ENCODE assay signal across 1 cellular context in genomic region chr19:45098521-45099464, GRCh38.
A peak's percentile ranks its signal among the peaks of the same experiment; 100 is the strongest.
TF ChIP-seq lines count a peak whose summit lies in the region.

No MANE protein-coding gene starts in this region.

TF ChIP-seq in HepG2, 621 proteins besides CTCF, POLR2A, EP300 and RAD21 (continued from another document and continues in another):
- no peak for TF ChIP-seq REST (IDR thresholded peaks at IDR 0.05; ENCODE audit: borderline replicate concordance in 1 of 2, low read depth in 1 of 2, low read length in 2 of 2)
- TF ChIP-seq SPEN (CRISPR knock-in tag; IDR thresholded peaks at IDR 0.05; ENCODE audit: low read depth): peak; percentile 13; the same call in 1 of the 2 replicates
- TF ChIP-seq SYNCRIP (IDR thresholded peaks at IDR 0.05; ENCODE audit: insufficient read depth, low read depth, low read length): no peak
- TF ChIP-seq MNT (IDR thresholded peaks at IDR 0.05): no peak
- TF ChIP-seq STAT5B (CRISPR knock-in tag; IDR thresholded peaks at IDR 0.05): no peak
- no peak for TF ChIP-seq KDM5A (IDR thresholded peaks at IDR 0.05; ENCODE audit: borderline replicate concordance, low read length)
- TF ChIP-seq SAFB2 (CRISPR knock-in tag; IDR thresholded peaks at IDR 0.05; ENCODE audit: borderline replicate concordance, low read depth): no peak
- TF ChIP-seq ZZZ3 (CRISPR knock-in tag; IDR thresholded peaks at IDR 0.05; ENCODE audit: borderline replicate concordance): no peak
- no peak for TF ChIP-seq ZNF670 (CRISPR knock-in tag; IDR thresholded peaks at IDR 0.05; ENCODE audit: borderline replicate concordance)
- TF ChIP-seq MTF1 (CRISPR knock-in tag; IDR thresholded peaks at IDR 0.05): no peak
- no peak for TF ChIP-seq FLYWCH1 (CRISPR knock-in tag; IDR thresholded peaks at IDR 0.05)
- no peak for TF ChIP-seq THAP9 (CRISPR knock-in tag; IDR thresholded peaks at IDR 0.05; ENCODE audit: borderline replicate concordance)
- no peak for TF ChIP-seq ZNF605 (CRISPR knock-in tag; IDR thresholded peaks at IDR 0.05)
- no peak for TF ChIP-seq ZNF713 (CRISPR knock-in tag; IDR thresholded peaks at IDR 0.05)
- 0 out of 2 replicates have a peak, but pooled peaks have one; percentile 34 for TF ChIP-seq JUN (CRISPR knock-in tag; IDR thresholded peaks at IDR 0.05)
- no peak for TF ChIP-seq ZHX2 (IDR thresholded peaks at IDR 0.05; ENCODE audit: low read depth)
- no peak for TF ChIP-seq ZHX2 (CRISPR knock-in tag; IDR thresholded peaks at IDR 0.05; ENCODE audit: borderline replicate concordance)
- TF ChIP-seq ZNF644 (CRISPR knock-in tag; IDR thresholded peaks at IDR 0.05; ENCODE audit: low read depth): no peak
- no peak for TF ChIP-seq ZNF549 (CRISPR knock-in tag; IDR thresholded peaks at IDR 0.05)
- no peak for TF ChIP-seq SCMH1 (CRISPR knock-in tag; IDR thresholded peaks at IDR 0.05; ENCODE audit: borderline replicate concordance)
- no peak for TF ChIP-seq NCOA2 (CRISPR knock-in tag; IDR thresholded peaks at IDR 0.05)
- no peak for TF ChIP-seq PPARG (CRISPR knock-in tag; conservative IDR thresholded peaks at IDR 0.05)
- no peak for TF ChIP-seq ZNF367 (CRISPR knock-in tag; IDR thresholded peaks at IDR 0.05; ENCODE audit: borderline replicate concordance)
- no peak for TF ChIP-seq ZNF562 (CRISPR knock-in tag; IDR thresholded peaks at IDR 0.05; ENCODE audit: borderline replicate concordance)
- no peak for TF ChIP-seq DPF2 (CRISPR knock-in tag; IDR thresholded peaks at IDR 0.05; ENCODE audit: borderline replicate concordance, low read depth)
- no peak; the same call in 1 of the 2 replicates for TF ChIP-seq ZBTB7B (CRISPR knock-in tag; IDR thresholded peaks at IDR 0.05)
- no peak for TF ChIP-seq REXO4 (CRISPR knock-in tag; IDR thresholded peaks at IDR 0.05; ENCODE audit: borderline replicate concordance)
- no peak for TF ChIP-seq NFE2 (CRISPR knock-in tag; IDR thresholded peaks at IDR 0.05)
- TF ChIP-seq ZNF841 (CRISPR knock-in tag; IDR thresholded peaks at IDR 0.05; ENCODE audit: borderline replicate concordance): no peak
- no peak for TF ChIP-seq PAWR (CRISPR knock-in tag; IDR thresholded peaks at IDR 0.05; ENCODE audit: borderline replicate concordance)
- no peak for TF ChIP-seq KLF11 (CRISPR knock-in tag; IDR thresholded peaks at IDR 0.05)
- no peak for TF ChIP-seq MATR3 (CRISPR knock-in tag; IDR thresholded peaks at IDR 0.05)
- no peak for TF ChIP-seq ZNF326 (CRISPR knock-in tag; IDR thresholded peaks at IDR 0.05; ENCODE audit: borderline replicate concordance)
- TF ChIP-seq ZBTB26 (CRISPR knock-in tag; IDR thresholded peaks at IDR 0.05; ENCODE audit: borderline replicate concordance): no peak
- TF ChIP-seq ZNF773 (CRISPR knock-in tag; IDR thresholded peaks at IDR 0.05; ENCODE audit: borderline replicate concordance): no peak
- no peak for TF ChIP-seq IRF9 (CRISPR knock-in tag; IDR thresholded peaks at IDR 0.05; ENCODE audit: borderline replicate concordance)
- TF ChIP-seq ZNF772 (CRISPR knock-in tag; IDR thresholded peaks at IDR 0.05): 0 out of 2 replicates have a peak, but pooled peaks have one; percentile 21
- TF ChIP-seq ZSCAN20 (CRISPR knock-in tag; IDR thresholded peaks at IDR 0.05; ENCODE audit: borderline replicate concordance): no peak
- no peak for TF ChIP-seq NRL (CRISPR knock-in tag; IDR thresholded peaks at IDR 0.05; ENCODE audit: borderline replicate concordance)
- TF ChIP-seq ZNF225 (CRISPR knock-in tag; IDR thresholded peaks at IDR 0.05): 0 out of 2 replicates have a peak, but pooled peaks have one; percentile 15
- no peak for TF ChIP-seq ZFAT (CRISPR knock-in tag; conservative IDR thresholded peaks at IDR 0.05)
- TF ChIP-seq USF2 (IDR thresholded peaks at IDR 0.05; ENCODE audit: low read depth, low read length): no peak
- 0 out of 2 replicates have a peak, but pooled peaks have one; percentile 5 for TF ChIP-seq USF2 (CRISPR knock-in tag; IDR thresholded peaks at IDR 0.05; ENCODE audit: borderline replicate concordance)
- TF ChIP-seq RBFOX2 (IDR thresholded peaks at IDR 0.05; ENCODE audit: low read depth, low read length): 0 out of 2 replicates have a peak, but pooled peaks have one; percentile 22
- TF ChIP-seq KDM1A (CRISPR knock-in tag; IDR thresholded peaks at IDR 0.05): no peak
- 0 out of 2 replicates have a peak, but pooled peaks have one; percentile 9 for TF ChIP-seq ZNF350 (CRISPR knock-in tag; IDR thresholded peaks at IDR 0.05; ENCODE audit: borderline replicate concordance, low read depth)
- no peak for TF ChIP-seq FOSL2 (CRISPR knock-in tag; IDR thresholded peaks at IDR 0.05)
- TF ChIP-seq SUZ12 (IDR thresholded peaks at IDR 0.05; ENCODE audit: low read depth, low read length): no peak
- TF ChIP-seq HIVEP1 (CRISPR knock-in tag; IDR thresholded peaks at IDR 0.05): no peak; the same call in 1 of the 2 replicates
- peak; percentile 91 for TF ChIP-seq ZNF768 (CRISPR knock-in tag; IDR thresholded peaks at IDR 0.05)
